In the genomic region with DNA sequence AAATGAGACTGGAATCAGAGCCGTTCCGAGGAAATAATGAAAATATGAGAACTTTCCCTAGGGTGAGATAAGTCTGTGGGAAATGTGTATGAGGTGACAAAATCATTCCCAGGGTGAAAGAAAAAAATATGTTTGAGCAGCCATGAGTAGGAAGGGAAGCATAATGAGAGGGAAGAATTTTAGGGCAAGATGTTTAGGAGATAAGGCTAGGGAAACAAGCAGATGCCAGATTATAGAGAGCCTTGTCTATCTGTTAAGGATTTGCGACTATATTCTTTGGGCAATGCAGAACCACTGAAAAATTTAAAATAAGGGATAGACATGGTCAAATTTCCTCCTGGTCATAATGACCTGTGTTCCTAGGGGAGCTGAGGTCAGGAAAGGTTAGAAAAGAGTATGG, we compare ENCODE assay signal across 22 cellular contexts. TPM values are rescaled to one million over a fixed set of nuclear protein-coding genes. Genes with fewer than 3 reads are reported as not detected.
A peak's percentile ranks its signal among the peaks of the same experiment; 100 is the strongest.
DNase-seq lines count a peak whose midpoint lies in the region; ATAC-seq, FAIRE-seq and TF ChIP-seq lines count a peak whose summit lies in the region.
"Had no signal": no experiment of that assay in that cellular context is flagged by ENCODE, and none has a peak within 500 bp of the region (broad histone marks: within the 10 kb centered on the region; RNA-seq: fewer than 3 reads in every experiment).

No MANE protein-coding gene starts in this region.

- H3K9me3 Mint-ChIP-seq in activated naive CD4-positive, alpha-beta T cell treated with anti-CD3 and anti-CD28 coated beads, Interleukin-2, amount 50 U/mL, for 24 hours, result no peaks in the 10 kb centered on the region
- no peaks in the 10 kb centered on the region for H3K9me3 Mint-ChIP-seq in CD8-positive, alpha-beta T cell
- no peaks in the 10 kb centered on the region for H3K9me3 Mint-ChIP-seq in central memory CD8-positive, alpha-beta T cell

- H3K27me3 ChIP-seq in CD8-positive, alpha-beta T cell (ENCODE audit: insufficient read depth, low read length), result no peaks in the 10 kb centered on the region
- no peaks in the 10 kb centered on the region for H3K27me3 ChIP-seq in gastrocnemius medialis
- H3K27me3 ChIP-seq: BLaER1 had no signal

- H3K27ac Mint-ChIP-seq in activated naive CD4-positive, alpha-beta T cell treated with anti-CD3 and anti-CD28 coated beads, Interleukin-2, amount 50 U/mL, for 24 hours, result peak overlapping the region; percentile 25
- peak overlapping the region; percentile 29 for H3K27ac Mint-ChIP-seq in CD8-positive, alpha-beta T cell
- peak overlapping the region; percentile 26 for H3K27ac Mint-ChIP-seq in central memory CD8-positive, alpha-beta T cell (ENCODE audit: low read depth)

- POLR2A ChIA-PET in CD8-positive, alpha-beta T cell (lab: Charles Lee), result no interaction called here

- H3K9me3 ChIP-seq in CD8-positive, alpha-beta T cell (ENCODE audit: low read length), result no peaks in the 10 kb centered on the region
- H3K9me3 ChIP-seq in gastrocnemius medialis, result no peaks in the 10 kb centered on the region
- H3K9me3 ChIP-seq: A549, BLaER1 had no signal

- H3K27me3 Mint-ChIP-seq in activated naive CD4-positive, alpha-beta T cell treated with anti-CD3 and anti-CD28 coated beads, Interleukin-2, amount 50 U/mL, for 24 hours, result no peaks in the 10 kb centered on the region
- H3K27me3 Mint-ChIP-seq in CD8-positive, alpha-beta T cell (ENCODE audit: low read depth), result no peaks in the 10 kb centered on the region
- no peaks in the 10 kb centered on the region for H3K27me3 Mint-ChIP-seq in central memory CD8-positive, alpha-beta T cell

- no peak for ATAC-seq in CD8-positive, alpha-beta T cell
- ATAC-seq in central memory CD8-positive, alpha-beta T cell (replicated peaks; ENCODE audit: extremely low read depth, poor library complexity, severe bottlenecking), result no peak
- ATAC-seq in gastrocnemius medialis, result no peak
- no peak for ATAC-seq in left lobe of liver
- ATAC-seq in activated CD4-positive, CD25-positive, alpha-beta regulatory T cell treated with anti-CD3 and anti-CD28 coated beads, Interleukin-2, amount 50 U/mL, for 24 hours, result no peak
- ATAC-seq: A549, HepG2 had no signal

- intact Hi-C loops in CD8-positive, alpha-beta T cell (cut with DNase I, micrococcal nuclease), result loop anchor here in 1 of 2 experiments (2.0 kb wide), 1 partner anchor 17 kb away; no protein-coding TSS in a partner anchor
- intact Hi-C loops in gastrocnemius medialis (cut with DNase I; ENCODE audit: low total_unique reads), result no loop called here

- CTCF ChIA-PET in CD8-positive, alpha-beta T cell (lab: Charles Lee), result interaction anchor here (1.1 to 2.1 kb wide), 2 partner anchors 55 to 61 kb away, joined by 5 to 8 read pairs; partner anchors contain the start of gene STIM1

- no peak for TF ChIP-seq CTCF in CD8-positive, alpha-beta T cell (IDR thresholded peaks at IDR 0.05)
- no peak for TF ChIP-seq CTCF in gastrocnemius medialis (IDR thresholded peaks at IDR 0.05 in 4 of 5, conservative IDR thresholded peaks at IDR 0.05 in 1 of 5)

- no peak for TF ChIP-seq POLR2A in gastrocnemius medialis (IDR thresholded peaks at IDR 0.05)

- in situ Hi-C loops in gastrocnemius medialis (cut with MboI; ENCODE audit: low sequenced_read_pairs in 4 of 4), result no loop called here

- H3K36me3 ChIP-seq in CD8-positive, alpha-beta T cell (ENCODE audit: insufficient read depth, low read length), result no peaks in the 10 kb centered on the region
- no peaks in the 10 kb centered on the region for H3K36me3 ChIP-seq in gastrocnemius medialis
- H3K36me3 ChIP-seq: BLaER1 had no signal

- no peak overlapping the region for H3K27ac ChIP-seq in CD8-positive, alpha-beta T cell (ENCODE audit: low read depth, low read length)
- H3K27ac ChIP-seq in gastrocnemius medialis, result peak overlapping the region; percentile 5 to 71 (median 52)
- H3K27ac ChIP-seq: A549, BLaER1 had no signal

- no peak overlapping the region for H3K4me3 Mint-ChIP-seq in activated naive CD4-positive, alpha-beta T cell treated with anti-CD3 and anti-CD28 coated beads, Interleukin-2, amount 50 U/mL, for 24 hours
- no peak overlapping the region for H3K4me3 Mint-ChIP-seq in CD8-positive, alpha-beta T cell
- H3K4me3 Mint-ChIP-seq in central memory CD8-positive, alpha-beta T cell, result no peak overlapping the region

- H3K4me1 Mint-ChIP-seq in activated naive CD4-positive, alpha-beta T cell treated with anti-CD3 and anti-CD28 coated beads, Interleukin-2, amount 50 U/mL, for 24 hours, result peaks cover 85% of the 10 kb centered on the region
- H3K4me1 Mint-ChIP-seq in CD8-positive, alpha-beta T cell (ENCODE audit: low read depth), result peaks cover 74% of the 10 kb centered on the region
- H3K4me1 Mint-ChIP-seq in central memory CD8-positive, alpha-beta T cell, result peaks cover 76% of the 10 kb centered on the region

- no peaks in the 10 kb centered on the region for H3K36me3 Mint-ChIP-seq in activated naive CD4-positive, alpha-beta T cell treated with anti-CD3 and anti-CD28 coated beads, Interleukin-2, amount 50 U/mL, for 24 hours
- peaks cover 7% of the 10 kb centered on the region for H3K36me3 Mint-ChIP-seq in CD8-positive, alpha-beta T cell
- no peaks in the 10 kb centered on the region for H3K36me3 Mint-ChIP-seq in central memory CD8-positive, alpha-beta T cell (ENCODE audit: insufficient read depth)

- H3K4me1 ChIP-seq in CD8-positive, alpha-beta T cell (ENCODE audit: insufficient read depth, low read length), result peaks cover 54% of the 10 kb centered on the region
- peaks cover 27 to 49% of the 10 kb centered on the region in 2 donors for H3K4me1 ChIP-seq in gastrocnemius medialis

- no peak overlapping the region for H3K4me3 ChIP-seq in CD8-positive, alpha-beta T cell (ENCODE audit: low read depth, low read length)
- H3K4me3 ChIP-seq in gastrocnemius medialis, result no peak overlapping the region
- H3K4me3 ChIP-seq: A549, BLaER1 had no signal

- DNase-seq in activated naive CD4-positive, alpha-beta T cell treated with anti-CD3 and anti-CD28 coated beads, Interleukin-2, amount 50 U/mL, for 16 hours, result no peak
- DNase-seq in CD8-positive, alpha-beta T cell, result no peak
- no peak for DNase-seq in central memory CD8-positive, alpha-beta T cell (ENCODE audit: low spot score in 2 of 2)
- DNase-seq in gastrocnemius medialis, result no peak
- DNase-seq in left lobe of liver (ENCODE audit: low spot score), result no peak
- DNase-seq in urothelium cell line (ENCODE audit: low spot score), result no peak
- DNase-seq: COR-L47, DMS 273 treated with DMSO at 0.1 percent for 48 hours, DND-41, H7, KG1, MV-4-11, NCI-H1694 treated with DMSO at 0.1 percent for 48 hours, NCI-H510A, NCI-H774, OCI-M1, SHP77 had no signal

- no peak for FAIRE-seq in urothelium cell line (lab: Jason Lieb, UNC)
- FAIRE-seq: A549, HepG2 had no signal

RNA-seq across cellular contexts. Expression of gene STIM1, which starts 54.4 kb away (rescaled TPM):
- total RNA-seq in CD8-positive, alpha-beta T cell, result 10 to 100 TPM; 72.5 to 84.3 TPM
- total RNA-seq in gastrocnemius medialis (100 to 1,000 TPM in 1 of 4 donors, 10 to 100 TPM in 3; 45.9 to 132 (median 87.3) TPM), left lobe of liver (45.9 TPM)
